ENCODE assay signal across 22 cellular contexts in genomic region chr3:61077551-61077950, GRCh38.
DNase-seq lines count a peak whose midpoint lies in the region; ATAC-seq and TF ChIP-seq lines count a peak whose summit lies in the region.
"Had no signal": no experiment of that assay in that cellular context is flagged by ENCODE, and none has a peak within 500 bp of the region (broad histone marks: within the 10 kb centered on the region; RNA-seq: fewer than 3 reads in every experiment).

No MANE protein-coding gene starts in this region.

- CTCF ChIA-PET in WTC11 (lab: Charles Lee) = no interaction called here

- intact Hi-C loops in Right ventricle myocardium inferior (cut with DNase I) = no loop called here

- no peak overlapping the region for H3K9ac ChIP-seq in endodermal cell (ENCODE audit: extremely low read depth, low read length, poor library complexity, severe bottlenecking)
- H3K9ac ChIP-seq: BLaER1 treated with 17β-estradiol and CSF1 and Interleukin-3, amounts not matched to agents 10 nM and 100 nM; GM23248 had no signal

- ATAC-seq in WTC11 = no peak
- no peak for ATAC-seq in HG03097 (IDR thresholded peaks at IDR 0.05; ENCODE audit: low FRiP score, unreplicated experiment)
- no peak for ATAC-seq in Right ventricle myocardium inferior
- no peak for ATAC-seq in HG03469 (IDR thresholded peaks at IDR 0.05; ENCODE audit: unreplicated experiment)
- ATAC-seq: A549, HCT116 had no signal

- DNase-seq in WTC11 (ENCODE audit: low spot score) = no peak
- DNase-seq in endodermal cell = peak; percentile 50
- no peak for DNase-seq in neural crest cell (ENCODE audit: low read depth, low spot score)
- no peak for DNase-seq in Right ventricle myocardium inferior (ENCODE audit: missing footprints)
- no peak for DNase-seq in stimulated activated CD4-positive, alpha-beta T cell treated with anti-CD3 and anti-CD28 coated beads, Interleukin-2, amount 100 ng/mL, for 48 hours
- DNase-seq: 8988T; ACHN; AML-193; BE2C; CD4-positive, alpha-beta T cell; CD8-positive, alpha-beta memory T cell; DMS 273 treated with DMSO at 0.1 percent for 48 hours; DND-41; GM23248; H7 had no signal

- H3K9me3 ChIP-seq in endodermal cell (ENCODE audit: control insufficient read depth, low read length) = no peaks in the 10 kb centered on the region
- H3K9me3 ChIP-seq: A549; BE2C; BLaER1 treated with 17β-estradiol and CSF1 and Interleukin-3, amounts not matched to agents 10 nM and 100 nM had no signal

- H3K27ac Mint-ChIP-seq in WTC11 (peak overlapping the region; percentile 51), brain (peak overlapping the region in 3 of 5 experiments; percentile 0 to 34 (median 18)), endodermal cell (peak overlapping the region; percentile 45), neural crest cell (ENCODE audit: unreplicated experiment) (peak overlapping the region; percentile 82)
- H3K27ac Mint-ChIP-seq: CD14-positive monocyte; CD4-positive, alpha-beta T cell had no signal

- POLR2A ChIA-PET in WTC11 (lab: Charles Lee) = no interaction called here

- H3K9me3 Mint-ChIP-seq in WTC11 = no peaks in the 10 kb centered on the region
- no peaks in the 10 kb centered on the region for H3K9me3 Mint-ChIP-seq in brain
- H3K9me3 Mint-ChIP-seq in endodermal cell = no peaks in the 10 kb centered on the region
- no peaks in the 10 kb centered on the region for H3K9me3 Mint-ChIP-seq in neural crest cell
- H3K9me3 Mint-ChIP-seq: CD14-positive monocyte; CD4-positive, alpha-beta T cell had no signal

- H3K4me1 Mint-ChIP-seq in WTC11 (peaks cover 34% of the 10 kb centered on the region), brain (peaks cover 55% of the 10 kb centered on the region), endodermal cell (peaks cover 30% of the 10 kb centered on the region), neural crest cell (peaks cover 45% of the 10 kb centered on the region)
- H3K4me1 Mint-ChIP-seq: CD14-positive monocyte; CD8-positive, alpha-beta memory T cell had no signal

- H3K27me3 Mint-ChIP-seq in WTC11 (ENCODE audit: low read depth) (no peaks in the 10 kb centered on the region), brain (peaks cover 8% of the 10 kb centered on the region), endodermal cell (ENCODE audit: insufficient read depth) (no peaks in the 10 kb centered on the region), neural crest cell (ENCODE audit: low read depth) (no peaks in the 10 kb centered on the region)
- H3K27me3 Mint-ChIP-seq: CD4-positive, alpha-beta T cell; CD8-positive, alpha-beta memory T cell had no signal

- no peaks in the 10 kb centered on the region for H3K36me3 ChIP-seq in endodermal cell (ENCODE audit: control insufficient read depth, insufficient read depth, low read length)
- H3K36me3 ChIP-seq: BE2C; BLaER1 treated with 17β-estradiol and CSF1 and Interleukin-3, amounts not matched to agents 10 nM and 100 nM had no signal

- H3K4me3 ChIP-seq in endodermal cell (ENCODE audit: low read length) = no peak overlapping the region
- H3K4me3 ChIP-seq: A549; BLaER1 treated with 17β-estradiol and CSF1 and Interleukin-3, amounts not matched to agents 10 nM and 100 nM; GM23248 had no signal

- H3K36me3 Mint-ChIP-seq in WTC11 = no peaks in the 10 kb centered on the region
- no peaks in the 10 kb centered on the region for H3K36me3 Mint-ChIP-seq in brain
- H3K36me3 Mint-ChIP-seq in endodermal cell (ENCODE audit: low read depth) = no peaks in the 10 kb centered on the region
- H3K36me3 Mint-ChIP-seq in neural crest cell (ENCODE audit: low read depth) = no peaks in the 10 kb centered on the region
- H3K36me3 Mint-ChIP-seq: CD14-positive monocyte; CD8-positive, alpha-beta memory T cell had no signal

- 100% methylated on average over 1 of the region's 1 CpG; no CpG with 5 or more reads in 1 of the 2 experiments for WGBS in endodermal cell (ENCODE audit: insufficient coverage in 1 of 2, insufficient read length in 1 of 2), 2 experiments

- TF ChIP-seq CTCF in WTC11 (IDR thresholded peaks at IDR 0.05) (no peak), brain (conservative IDR thresholded peaks at IDR 0.05) (no peak), endodermal cell (conservative IDR thresholded peaks at IDR 0.05) (no peak), neural crest cell (conservative IDR thresholded peaks at IDR 0.05) (no peak)

- no peaks in the 10 kb centered on the region for H3K27me3 ChIP-seq in endodermal cell (ENCODE audit: control insufficient read depth, insufficient read depth, low read length, poor library complexity, severe bottlenecking)
- H3K27me3 ChIP-seq: BE2C; BLaER1 treated with 17β-estradiol and CSF1 and Interleukin-3, amounts not matched to agents 10 nM and 100 nM had no signal

- peaks cover 4% of the 10 kb centered on the region for H3K4me1 ChIP-seq in endodermal cell (ENCODE audit: control insufficient read depth, insufficient read depth, low read length)
- H3K4me1 ChIP-seq: A549; BE2C; BLaER1 treated with 17β-estradiol and CSF1 and Interleukin-3, amounts not matched to agents 10 nM and 100 nM had no signal

- H3K4me3 Mint-ChIP-seq in WTC11 = no peak overlapping the region
- peak overlapping the region in 2 of 5 experiments; percentile 1 for H3K4me3 Mint-ChIP-seq in brain
- no peak overlapping the region for H3K4me3 Mint-ChIP-seq in endodermal cell
- no peak overlapping the region for H3K4me3 Mint-ChIP-seq in neural crest cell
- H3K4me3 Mint-ChIP-seq: CD14-positive monocyte; CD4-positive, alpha-beta T cell; CD8-positive, alpha-beta memory T cell had no signal

- peak overlapping the region; percentile 85 for H3K27ac ChIP-seq in endodermal cell (ENCODE audit: low read depth, low read length)
- H3K27ac ChIP-seq: A549; BLaER1 treated with 17β-estradiol and CSF1 and Interleukin-3, amounts not matched to agents 10 nM and 100 nM; GM23248 had no signal

TF ChIP-seq in WTC11, 78 proteins besides CTCF, POLR2A, EP300 and RAD21 (continues in another document):
- TF ChIP-seq, protein P1, sequence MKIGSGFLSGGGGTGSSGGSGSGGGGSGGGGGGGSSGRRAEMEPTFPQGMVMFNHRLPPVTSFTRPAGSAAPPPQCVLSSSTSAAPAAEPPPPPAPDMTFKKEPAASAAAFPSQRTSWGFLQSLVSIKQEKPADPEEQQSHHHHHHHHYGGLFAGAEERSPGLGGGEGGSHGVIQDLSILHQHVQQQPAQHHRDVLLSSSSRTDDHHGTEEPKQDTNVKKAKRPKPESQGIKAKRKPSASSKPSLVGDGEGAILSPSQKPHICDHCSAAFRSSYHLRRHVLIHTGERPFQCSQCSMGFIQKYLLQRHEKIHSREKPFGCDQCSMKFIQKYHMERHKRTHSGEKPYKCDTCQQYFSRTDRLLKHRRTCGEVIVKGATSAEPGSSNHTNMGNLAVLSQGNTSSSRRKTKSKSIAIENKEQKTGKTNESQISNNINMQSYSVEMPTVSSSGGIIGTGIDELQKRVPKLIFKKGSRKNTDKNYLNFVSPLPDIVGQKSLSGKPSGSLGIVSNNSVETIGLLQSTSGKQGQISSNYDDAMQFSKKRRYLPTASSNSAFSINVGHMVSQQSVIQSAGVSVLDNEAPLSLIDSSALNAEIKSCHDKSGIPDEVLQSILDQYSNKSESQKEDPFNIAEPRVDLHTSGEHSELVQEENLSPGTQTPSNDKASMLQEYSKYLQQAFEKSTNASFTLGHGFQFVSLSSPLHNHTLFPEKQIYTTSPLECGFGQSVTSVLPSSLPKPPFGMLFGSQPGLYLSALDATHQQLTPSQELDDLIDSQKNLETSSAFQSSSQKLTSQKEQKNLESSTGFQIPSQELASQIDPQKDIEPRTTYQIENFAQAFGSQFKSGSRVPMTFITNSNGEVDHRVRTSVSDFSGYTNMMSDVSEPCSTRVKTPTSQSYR (CRISPR knock-in tag; IDR thresholded peaks at IDR 0.05) = no peak
- no peak for TF ChIP-seq E2F4 (CRISPR knock-in tag; IDR thresholded peaks at IDR 0.05; ENCODE audit: borderline replicate concordance, low read depth)
- TF ChIP-seq ATF6 (CRISPR knock-in tag; IDR thresholded peaks at IDR 0.05) = no peak

Comparison
In these comparisons a context has a peak if more than half of its experiments do, and no peak if none do; other contexts are left out.
1. H3K27ac Mint-ChIP-seq: peak in every context shown above with its lines; median percentile 82 in neural crest cell; 51 in WTC11; 45 in endodermal cell; 18 in brain.